In the genomic region with DNA sequence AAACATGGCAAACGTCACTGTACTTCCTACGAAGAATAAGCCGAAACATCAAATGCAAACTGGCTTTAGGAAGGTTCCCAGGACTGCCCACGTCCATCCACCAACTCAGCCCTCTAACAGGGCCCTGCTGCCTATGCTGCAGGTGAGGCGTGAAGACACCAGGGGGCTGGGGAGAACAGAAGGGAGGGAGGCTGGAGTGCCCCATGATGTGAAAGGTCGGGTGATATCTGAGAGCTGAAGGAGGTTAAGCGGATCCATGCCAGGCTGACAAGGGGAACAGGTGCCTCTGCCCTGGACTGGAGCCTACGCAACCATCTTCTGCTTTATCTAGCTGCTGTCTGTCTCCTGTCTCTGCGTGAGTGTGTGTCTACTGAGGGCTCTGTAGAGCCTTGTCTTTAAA, we compare ENCODE assay signal across 1 cellular context.
TF ChIP-seq lines count a peak whose summit lies in the region.

No MANE protein-coding gene starts in this region.

TF ChIP-seq in A549, 52 proteins besides CTCF, POLR2A, EP300 and RAD21:
- no peak for TF ChIP-seq CBX8 (IDR thresholded peaks at IDR 0.05)
TF ChIP-seq in A549: peak in this region for 0.
